8 cellular contexts compared by ENCODE assay signal in genomic region chr3:133570937-133571320, GRCh38. TPM values are rescaled to one million over a fixed set of nuclear protein-coding genes. Genes with fewer than 3 reads are reported as not detected.
DNase-seq lines count a peak whose midpoint lies in the region; ATAC-seq and TF ChIP-seq lines count a peak whose summit lies in the region.

No MANE protein-coding gene starts in this region.

- H3K27me3 Mint-ChIP-seq in activated CD4-positive, alpha-beta memory T cell treated with anti-CD3 and anti-CD28 coated beads for 36 hours: no peaks in the 10 kb centered on the region
- peaks cover 1% of the 10 kb centered on the region for H3K27me3 Mint-ChIP-seq in activated CD4-positive, alpha-beta memory T cell treated with anti-CD3 and anti-CD28 coated beads, Interleukin-2, amount 10 ng/mL, durations not matched to agents 7 days and 5 days
- H3K27me3 Mint-ChIP-seq in immature natural killer cell (ENCODE audit: low read depth in 3 of 3): peaks cover 12 to 20% (median 14%) of the 10 kb centered on the region in 3 donors

- ATAC-seq in HG02759 (IDR thresholded peaks at IDR 0.05; ENCODE audit: unreplicated experiment): no peak

- no peak for TF ChIP-seq EP300 in suprapubic skin (IDR thresholded peaks at IDR 0.05)

- no peaks in the 10 kb centered on the region for H3K9me3 Mint-ChIP-seq in activated CD4-positive, alpha-beta memory T cell treated with anti-CD3 and anti-CD28 coated beads for 36 hours
- no peaks in the 10 kb centered on the region for H3K9me3 Mint-ChIP-seq in activated CD4-positive, alpha-beta memory T cell treated with anti-CD3 and anti-CD28 coated beads, Interleukin-2, amount 10 ng/mL, durations not matched to agents 7 days and 5 days
- no peaks in the 10 kb centered on the region for H3K9me3 Mint-ChIP-seq in immature natural killer cell

- TF ChIP-seq POLR2A in suprapubic skin (IDR thresholded peaks at IDR 0.05): no peak

- H3K36me3 ChIP-seq in adipocyte (ENCODE audit: control insufficient read depth, insufficient read depth, low read length, severe bottlenecking): peaks cover 8% of the 10 kb centered on the region
- H3K36me3 ChIP-seq in suprapubic skin: peaks cover 3% of the 10 kb centered on the region
- no peaks in the 10 kb centered on the region for H3K36me3 ChIP-seq in effector memory CD4-positive, alpha-beta T cell (ENCODE audit: control insufficient read depth, insufficient read depth, low read length)

- 36% methylated on average over 2 of the region's 2 CpGs for WGBS in suprapubic skin

- peak overlapping the region; percentile 64 for H3K27ac Mint-ChIP-seq in activated CD4-positive, alpha-beta memory T cell treated with anti-CD3 and anti-CD28 coated beads for 36 hours
- no peak overlapping the region for H3K27ac Mint-ChIP-seq in activated CD4-positive, alpha-beta memory T cell treated with anti-CD3 and anti-CD28 coated beads, Interleukin-2, amount 10 ng/mL, durations not matched to agents 7 days and 5 days
- peak overlapping the region in 5 of 6 donors; percentile 40 to 100 (median 77) for H3K27ac Mint-ChIP-seq in immature natural killer cell

- no peaks in the 10 kb centered on the region for H3K27me3 ChIP-seq in adipocyte (replicated peaks; ENCODE audit: control insufficient read depth, insufficient read depth, low read length)
- H3K27me3 ChIP-seq in suprapubic skin: no peaks in the 10 kb centered on the region
- no peaks in the 10 kb centered on the region for H3K27me3 ChIP-seq in effector memory CD4-positive, alpha-beta T cell (replicated peaks; ENCODE audit: control insufficient read depth, insufficient read depth, low read length, poor library complexity, severe bottlenecking)

- peak overlapping the region; percentile 67 for H3K27ac ChIP-seq in suprapubic skin
- no peak overlapping the region for H3K27ac ChIP-seq in effector memory CD4-positive, alpha-beta T cell (ENCODE audit: insufficient read depth, low read length, poor library complexity, severe bottlenecking)

- H3K9me3 ChIP-seq in adipocyte (ENCODE audit: control insufficient read depth, low read length) (no peaks in the 10 kb centered on the region), suprapubic skin (no peaks in the 10 kb centered on the region)
- no peaks in the 10 kb centered on the region for H3K9me3 ChIP-seq in effector memory CD4-positive, alpha-beta T cell (ENCODE audit: control insufficient read depth, low read length)

- intact Hi-C loops in activated CD4-positive, alpha-beta memory T cell treated with anti-CD3 and anti-CD28 coated beads for 36 hours (cut with micrococcal nuclease): loop anchor here (5.0 to 10.0 kb wide), 2 partner anchors 354 to 666 kb away; no protein-coding TSS in a partner anchor

- H3K4me1 ChIP-seq in adipocyte (ENCODE audit: control insufficient read depth, insufficient read depth, low read length): peaks cover 49% of the 10 kb centered on the region
- H3K4me1 ChIP-seq in suprapubic skin: peaks cover 24% of the 10 kb centered on the region
- H3K4me1 ChIP-seq in effector memory CD4-positive, alpha-beta T cell (ENCODE audit: control insufficient read depth, insufficient read depth, low read length, poor library complexity, severe bottlenecking): peaks cover 20% of the 10 kb centered on the region

- no peak for DNase-seq in activated CD4-positive, alpha-beta memory T cell treated with anti-CD3 and anti-CD28 coated beads for 36 hours
- no peak for DNase-seq in activated CD4-positive, alpha-beta memory T cell treated with anti-CD3 and anti-CD28 coated beads, Interleukin-2, amount 10 ng/mL, durations not matched to agents 7 days and 5 days
- DNase-seq in adipocyte (ENCODE audit: low read depth) (peak; percentile 32), immature natural killer cell (no peak), suprapubic skin (ENCODE audit: low spot score in 2 of 2) (no peak), AML-193 (lab: John Stamatoyannopoulos, UW) (no peak)
- DNase-seq in effector memory CD4-positive, alpha-beta T cell: no peak

- H3K9ac ChIP-seq in adipocyte (ENCODE audit: low read length): no peak overlapping the region

- H3K4me3 Mint-ChIP-seq in activated CD4-positive, alpha-beta memory T cell treated with anti-CD3 and anti-CD28 coated beads for 36 hours: no peak overlapping the region
- H3K4me3 Mint-ChIP-seq in activated CD4-positive, alpha-beta memory T cell treated with anti-CD3 and anti-CD28 coated beads, Interleukin-2, amount 10 ng/mL, durations not matched to agents 7 days and 5 days: no peak overlapping the region
- H3K4me3 Mint-ChIP-seq in immature natural killer cell: no peak overlapping the region

- H3K4me3 ChIP-seq in adipocyte (ENCODE audit: low read length) (no peak overlapping the region), suprapubic skin (no peak overlapping the region)
- H3K4me3 ChIP-seq in effector memory CD4-positive, alpha-beta T cell (ENCODE audit: insufficient read depth, low read depth, low read length, poor library complexity, severe bottlenecking): no peak overlapping the region

- TF ChIP-seq CTCF in suprapubic skin (IDR thresholded peaks at IDR 0.05): no peak

- CTCF ChIA-PET in activated CD4-positive, alpha-beta memory T cell treated with anti-CD3 and anti-CD28 coated beads for 36 hours (lab: Charles Lee): interaction anchor here (1.3 to 2.0 kb wide), 2 partner anchors 82 to 125 kb away, joined by 5 to 7 read pairs; no protein-coding TSS in a partner anchor
- CTCF ChIA-PET in activated CD4-positive, alpha-beta memory T cell treated with anti-CD3 and anti-CD28 coated beads, Interleukin-2, amount 10 ng/mL, durations not matched to agents 7 days and 5 days (lab: Charles Lee): interaction anchor here (1.8 kb wide), 1 partner anchor 7 kb away, joined by 4 read pairs; no protein-coding TSS in a partner anchor

- POLR2A ChIA-PET in activated CD4-positive, alpha-beta memory T cell treated with anti-CD3 and anti-CD28 coated beads for 36 hours (lab: Charles Lee): interaction anchor here (1.9 kb wide), 1 partner anchor 82 kb away, joined by 5 read pairs; no protein-coding TSS in a partner anchor
- POLR2A ChIA-PET in activated CD4-positive, alpha-beta memory T cell treated with anti-CD3 and anti-CD28 coated beads, Interleukin-2, amount 10 ng/mL, durations not matched to agents 7 days and 5 days (lab: Charles Lee): interaction anchor here (1.1 kb wide), 1 partner anchor 65 kb away, joined by 5 read pairs; no protein-coding TSS in a partner anchor

- peaks cover 32% of the 10 kb centered on the region for H3K4me1 Mint-ChIP-seq in activated CD4-positive, alpha-beta memory T cell treated with anti-CD3 and anti-CD28 coated beads for 36 hours (ENCODE audit: low read depth)
- H3K4me1 Mint-ChIP-seq in activated CD4-positive, alpha-beta memory T cell treated with anti-CD3 and anti-CD28 coated beads, Interleukin-2, amount 10 ng/mL, durations not matched to agents 7 days and 5 days: peaks cover 28% of the 10 kb centered on the region
- H3K4me1 Mint-ChIP-seq in immature natural killer cell: peaks cover 34 to 42% of the 10 kb centered on the region in 2 donors

- H3K36me3 Mint-ChIP-seq in activated CD4-positive, alpha-beta memory T cell treated with anti-CD3 and anti-CD28 coated beads for 36 hours: peaks cover 14% of the 10 kb centered on the region
- peaks cover 14% of the 10 kb centered on the region for H3K36me3 Mint-ChIP-seq in activated CD4-positive, alpha-beta memory T cell treated with anti-CD3 and anti-CD28 coated beads, Interleukin-2, amount 10 ng/mL, durations not matched to agents 7 days and 5 days (ENCODE audit: low read depth)
- H3K36me3 Mint-ChIP-seq in immature natural killer cell: peaks cover 0 to 7% (median 2%) of the 10 kb centered on the region in 3 donors

RNA-seq across cellular contexts. Expression of gene CDV3, which starts 2.6 kb away (rescaled TPM):
- total RNA-seq in activated CD4-positive, alpha-beta memory T cell treated with anti-CD3 and anti-CD28 coated beads for 36 hours: 100 to 1,000 TPM; 204 to 209 TPM
- total RNA-seq in activated CD4-positive, alpha-beta memory T cell treated with anti-CD3 and anti-CD28 coated beads, Interleukin-2, amount 10 ng/mL, durations not matched to agents 7 days and 5 days: 100 to 1,000 TPM; 198 to 211 TPM
- 10 to 100 TPM; 29.4 to 44.4 (median 30.9) TPM for polyA plus RNA-seq in immature natural killer cell
- 100 to 1,000 TPM in 2 of 4 donors, 10 to 100 TPM in 2; 75.9 to 122 (median 98.7) TPM for total RNA-seq in suprapubic skin
